ENCODE assay signal across 9 cellular contexts in genomic region chr19:39481229-39481545, GRCh38. TPM values are rescaled to one million over a fixed set of nuclear protein-coding genes. Genes with fewer than 3 reads are reported as not detected.
DNase-seq lines count a peak whose midpoint lies in the region; ATAC-seq and TF ChIP-seq lines count a peak whose summit lies in the region.
"Had no signal": no experiment of that assay in that cellular context is flagged by ENCODE, and none has a peak within 500 bp of the region (broad histone marks: within the 10 kb centered on the region; RNA-seq: fewer than 3 reads in every experiment).

No MANE protein-coding gene starts in this region.

- peak overlapping the region; percentile 93 for H3K9ac ChIP-seq in PC-3 (ENCODE audit: low read length)

- no peaks in the 10 kb centered on the region for H3F3A ChIP-seq in PC-3 (ENCODE audit: low read length, unreplicated experiment)

- peak overlapping the region; percentile 71 for H3K4me3 ChIP-seq in GM12865 (ENCODE audit: low read depth, low read length)
- H3K4me3 ChIP-seq in PC-3 (ENCODE audit: low read length) = peak overlapping the region; percentile 84
- H3K4me3 ChIP-seq in prostate gland = peak overlapping the region; percentile 85 to 97

- no peak for DNase-seq in GM12865 (ENCODE audit: low read depth)
- no peak for DNase-seq in PC-3
- no peak for DNase-seq in epithelial cell of prostate (ENCODE audit: low read depth, low spot score)
- no peak for DNase-seq in prostate gland (ENCODE audit: low spot score)
- no peak for DNase-seq in kidney glomerular epithelial cell (lab: John Stamatoyannopoulos, UW)
- DNase-seq in DMS114 treated with DMSO at 0.1 percent for 48 hours (lab: John Stamatoyannopoulos, UW; ENCODE audit: unreplicated experiment) = no peak
- DNase-seq in C1 segment of cervical spinal cord (lab: John Stamatoyannopoulos, UW) = no peak

- no peak for TF ChIP-seq CTCF in GM12865 (IDR thresholded peaks at IDR 0.05; ENCODE audit: insufficient read depth, low read depth, low read length, missing control alignments)
- no peak for TF ChIP-seq CTCF in PC-3 (conservative IDR thresholded peaks at IDR 0.05; ENCODE audit: low read depth, low read length)
- no peak for TF ChIP-seq CTCF in prostate gland (IDR thresholded peaks at IDR 0.05)

- no peak; the same call in none of the 2 replicates for ATAC-seq in PC-3
- no peak for ATAC-seq in GM21390 (IDR thresholded peaks at IDR 0.05; ENCODE audit: unreplicated experiment)

- TF ChIP-seq POLR2A in prostate gland (IDR thresholded peaks at IDR 0.05) = no peak

- H3K36me3 ChIP-seq in PC-3 (ENCODE audit: low read depth, low read length) (no peaks in the 10 kb centered on the region; the same call in 1 of the 2 replicates), prostate gland (no peaks in the 10 kb centered on the region)

- peak overlapping the region; percentile 45; the same call in 1 of the 2 replicates for H2AFZ ChIP-seq in PC-3 (ENCODE audit: low read length)

- intact Hi-C loops in PC-3 (cut with micrococcal nuclease) (no loop called here), prostate gland (cut with DNase I) (no loop called here)

- 1% methylated on average over 12 of the region's 12 CpGs for WGBS in prostate gland

- no peaks in the 10 kb centered on the region for H3K9me2 ChIP-seq in PC-3 (replicated peaks; ENCODE audit: low read length)

- BruUV-seq in PC-3 (replicated peaks; lab: Mats Ljungman, UMichigan) = no TSS peak

- H4K20me1 ChIP-seq in PC-3 (ENCODE audit: low read length) = no peaks in the 10 kb centered on the region

- CTCF ChIA-PET in PC-3 (lab: Charles Lee) = no interaction called here

- POLR2A ChIA-PET in PC-3 (lab: Charles Lee; ENCODE audit: unreplicated experiment) = interaction anchor here (0.6 kb wide), 1 partner anchor 18 kb away, joined by 21 read pairs; no protein-coding TSS in a partner anchor

- H3K27me3 ChIP-seq in PC-3 (ENCODE audit: low read length) (no peaks in the 10 kb centered on the region), prostate gland (replicated peaks; ENCODE audit: insufficient read depth) (no peaks in the 10 kb centered on the region)

- peaks cover 25% of the 10 kb centered on the region for H3K79me2 ChIP-seq in PC-3 (ENCODE audit: low read length)

- H3K4me2 ChIP-seq in PC-3 (ENCODE audit: low read length) = peak overlapping the region; percentile 90

- peak overlapping the region; percentile 56 for H3K27ac ChIP-seq in PC-3 (ENCODE audit: low read length)
- H3K27ac ChIP-seq in epithelial cell of prostate = peak overlapping the region; percentile 64
- peak overlapping the region; percentile 77 to 82 for H3K27ac ChIP-seq in prostate gland

- H3K9me3 ChIP-seq in PC-3 (ENCODE audit: low read length) (no peaks in the 10 kb centered on the region), prostate gland (no peaks in the 10 kb centered on the region)

- H3K4me1 ChIP-seq in PC-3 (ENCODE audit: insufficient read depth, low read length) = peaks cover 7% of the 10 kb centered on the region
- H3K4me1 ChIP-seq in prostate gland (replicated peaks) = peaks cover 12% of the 10 kb centered on the region

RNA-seq across cellular contexts. Expression of gene TIMM50, which starts 0.5 kb away (rescaled TPM):
- total RNA-seq in PC-3 (2014; rRNA removed) (97.2 and 123 TPM in 2 replicates), prostate gland (10 to 100 TPM; 54.1 to 75.5 TPM)

RNA-seq across cellular contexts. Expression of gene DLL3, which starts 17.6 kb away (rescaled TPM):
- 7.2 and 8.7 TPM in 2 replicates for total RNA-seq in PC-3 (2014; rRNA removed)
- 1 to 10 TPM in 1 of 2 donors, not detected in 1; 6.3 TPM for total RNA-seq in prostate gland

RNA-seq across cellular contexts. Expression of gene SELENOV, which starts 33.8 kb away (rescaled TPM):
- total RNA-seq in PC-3 (2014; rRNA removed) (not detected in 2 replicates), prostate gland (not detected)
- total RNA-seq: RPMI7951 had no signal

RNA-seq across cellular contexts. Expression of gene SUPT5H, which starts 35.8 kb away (rescaled TPM):
- total RNA-seq in PC-3 (2014; rRNA removed) = 59.9 and 95.0 TPM in 2 replicates
- total RNA-seq in prostate gland = 100 to 1,000 TPM in 1 of 2 donors, 10 to 100 TPM in 1; 79.8 to 246 TPM

RNA-seq across cellular contexts. Expression of gene RPS16, which starts 45.4 kb away (rescaled TPM):
- 294 and 418 TPM in 2 replicates for total RNA-seq in PC-3 (2014; rRNA removed)
- total RNA-seq in prostate gland = 1,000 to 10,000 TPM; 1,162 to 1,716 TPM
